Comparison of ENCODE assay signal across 22 cellular contexts in the genomic region with DNA sequence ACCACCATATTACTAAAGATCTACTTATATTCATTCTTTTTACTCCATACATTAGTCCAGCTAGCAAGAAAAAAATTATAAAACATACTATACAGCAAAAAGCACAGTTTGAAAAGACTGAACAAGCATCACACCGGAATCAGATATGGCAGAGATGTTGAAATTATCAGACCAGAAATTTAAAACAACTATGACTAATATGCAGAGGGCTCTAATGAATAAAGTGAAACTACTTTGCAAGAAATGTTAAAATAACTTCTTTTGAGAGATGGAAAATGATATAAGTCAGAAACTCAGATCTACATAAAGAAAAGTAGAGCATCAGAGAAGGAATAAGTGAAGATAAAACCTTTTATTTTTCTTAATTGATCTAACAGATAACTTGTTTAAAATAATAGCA. TPM values are rescaled to one million over a fixed set of nuclear protein-coding genes. Genes with fewer than 3 reads are reported as not detected.
DNase-seq lines count a peak whose midpoint lies in the region; ATAC-seq and TF ChIP-seq lines count a peak whose summit lies in the region.
"Had no signal": no experiment of that assay in that cellular context is flagged by ENCODE, and none has a peak within 500 bp of the region (broad histone marks: within the 10 kb centered on the region; RNA-seq: fewer than 3 reads in every experiment).

No MANE protein-coding gene starts in this region.

- no peak overlapping the region for H3K4me3 Mint-ChIP-seq in endothelial cell (ENCODE audit: unreplicated experiment)
- H3K4me3 Mint-ChIP-seq: activated CD8-positive, alpha-beta T cell treated with anti-CD3 and anti-CD28 coated beads, Interleukin-2, amount 10 ng/mL, durations not matched to agents 7 days and 5 days; CD14-positive monocyte had no signal

- no peaks in the 10 kb centered on the region for H3K36me3 ChIP-seq in GM06990 (ENCODE audit: control insufficient read depth, insufficient read depth, low read length)
- H3K36me3 ChIP-seq: transverse colon had no signal

- no peaks in the 10 kb centered on the region for H3K27me3 ChIP-seq in GM06990 (replicated peaks; ENCODE audit: control insufficient read depth, insufficient read depth, low read length)
- H3K27me3 ChIP-seq: transverse colon had no signal

- DNase-seq in GM06990 (ENCODE audit: extremely low read depth, insufficient read length) (peak; percentile 33), LHCN-M2 (ENCODE audit: low read depth) (peak; percentile 48), NCI-H1092 (lab: John Stamatoyannopoulos, UW) (no peak), endothelial cell (ENCODE audit: low spot score) (no peak), T1000 (lab: John Stamatoyannopoulos, UW) (no peak), T-helper 1 cell (no peak)
- DNase-seq: activated CD8-positive, alpha-beta T cell treated with anti-CD3 and anti-CD28 coated beads, Interleukin-2, amount 10 ng/mL, durations not matched to agents 7 days and 5 days; central memory CD4-positive, alpha-beta T cell; DMS79 treated with DMSO at 0.1 percent for 48 hours; effector memory CD4-positive, alpha-beta T cell; left colon; MM.1S; NCI-H2081 treated with DMSO at 0.1 percent for 48 hours; NCI-H524 treated with DMSO at 0.1 percent for 48 hours; PC-9; transverse colon had no signal

- H3K4me1 Mint-ChIP-seq in endothelial cell (ENCODE audit: unreplicated experiment), result peaks cover 7% of the 10 kb centered on the region
- H3K4me1 Mint-ChIP-seq: CD14-positive monocyte had no signal

- ATAC-seq in GM19043 (IDR thresholded peaks at IDR 0.05; ENCODE audit: low read depth, unreplicated experiment) (peak; percentile 67), HG02885 (IDR thresholded peaks at IDR 0.05; ENCODE audit: poor library complexity, unreplicated experiment) (peak; percentile 86)
- ATAC-seq: A549; activated CD8-positive, alpha-beta T cell treated with anti-CD3 and anti-CD28 coated beads, Interleukin-2, amount 10 ng/mL, durations not matched to agents 7 days and 5 days; left colon had no signal

- no peaks in the 10 kb centered on the region for H3K27me3 Mint-ChIP-seq in endothelial cell (ENCODE audit: unreplicated experiment)

- H3K4me3 ChIP-seq in GM06990 (replicated peaks; ENCODE audit: low read depth, low read length), result no peak overlapping the region
- H3K4me3 ChIP-seq: A549, HAP-1, PC-9, skin epidermis, transverse colon had no signal

- no peaks in the 10 kb centered on the region for H3K9me3 Mint-ChIP-seq in endothelial cell (ENCODE audit: unreplicated experiment)

- H3K27ac Mint-ChIP-seq in endothelial cell (ENCODE audit: unreplicated experiment), result no peak overlapping the region
- H3K27ac Mint-ChIP-seq: activated CD8-positive, alpha-beta T cell treated with anti-CD3 and anti-CD28 coated beads, Interleukin-2, amount 10 ng/mL, durations not matched to agents 7 days and 5 days; CD14-positive monocyte had no signal

- no peak for TF ChIP-seq CTCF in GM06990 (IDR thresholded peaks at IDR 0.05; ENCODE audit: insufficient read depth, low read length, poor library complexity, severe bottlenecking)
- TF ChIP-seq CTCF in endothelial cell (IDR thresholded peaks at IDR 0.05; ENCODE audit: unreplicated experiment), result no peak

- peaks cover 5% of the 10 kb centered on the region for H3K36me3 Mint-ChIP-seq in endothelial cell (ENCODE audit: low read depth, unreplicated experiment)
- H3K36me3 Mint-ChIP-seq: CD14-positive monocyte had no signal

RNA-seq across cellular contexts. Expression of a gene that starts 50.9 kb away (rescaled TPM):
- 92.1 and 138 TPM in 2 replicates for total RNA-seq in LHCN-M2 (2014; rRNA removed)
- polyA plus RNA-seq in LHCN-M2 (2012), result 40.2 TPM
- total RNA-seq in endothelial cell (ENCODE audit: unreplicated experiment), result 37.7 TPM
- total RNA-seq: activated CD8-positive, alpha-beta T cell treated with anti-CD3 and anti-CD28 coated beads, Interleukin-2, amount 10 ng/mL, durations not matched to agents 7 days and 5 days had no signal
- polyA plus RNA-seq: CD14-positive monocyte had no signal

Comparison
In these comparisons a context has a peak if more than half of its experiments do, and no peak if none do; other contexts are left out.
1. DNase-seq: peak in GM06990 (single experiment) and LHCN-M2 (single experiment); none in NCI-H1092 (single experiment), endothelial cell (single experiment), T1000 (single experiment) and T-helper 1 cell (0 of 5).